In genomic region chr7:96408881-96409280, GRCh38 we compare ENCODE assay signal across 22 cellular contexts.
"Had no signal": no experiment of that assay in that cellular context is flagged by ENCODE, and none has a peak within 500 bp of the region (broad histone marks: within the 10 kb centered on the region; RNA-seq: fewer than 3 reads in every experiment).

No MANE protein-coding gene starts in this region.

- H3K4me3 ChIP-seq: left ventricle myocardium inferior, lung, ovary, spleen, suprapubic skin, thoracic aorta, tibial nerve, uterus had no signal

- H3K9me3 ChIP-seq: left ventricle myocardium inferior, ovary, suprapubic skin, thoracic aorta, tibial nerve, uterus had no signal

- ATAC-seq: naive thymus-derived CD4-positive, alpha-beta T cell; natural killer cell treated with Interleukin-12 subunit alpha and Interleukin-12 subunit beta and Interleukin-15 and Interleukin-18, amount 100 ng/mL, for 72 hours; right cardiac atrium; sciatic nerve; stimulated activated effector memory CD8-positive, alpha-beta T cell treated with anti-CD3 and anti-CD28 coated beads, Interleukin-12 subunit alpha, Interleukin-12 subunit beta, amount 100 ng/mL, for 72 hours had no signal

- H3K4me1 ChIP-seq: suprapubic skin, tibial nerve, uterus had no signal

- H3K36me3 ChIP-seq: left ventricle myocardium inferior, ovary, spleen, suprapubic skin, thoracic aorta, tibial nerve, uterus had no signal

- H3K27ac ChIP-seq: left ventricle myocardium inferior, ovary, spleen, suprapubic skin, thoracic aorta, tibial nerve, uterus had no signal

- DNase-seq: hypothalamus; immature natural killer cell; kidney; left ventricle myocardium inferior; mesendoderm; naive thymus-derived CD4-positive, alpha-beta T cell; nucleus accumbens; ovary; retina; small intestine; spleen; stimulated activated CD4-positive, alpha-beta T cell treated with anti-CD3 and anti-CD28 coated beads, Interleukin-4, amount 100 ng/mL, for 24 hours; stimulated activated naive CD4-positive, alpha-beta T cell; uterus had no signal

- H3K27me3 ChIP-seq: ovary, spleen, suprapubic skin, tibial nerve, uterus had no signal
